In the genomic region with DNA sequence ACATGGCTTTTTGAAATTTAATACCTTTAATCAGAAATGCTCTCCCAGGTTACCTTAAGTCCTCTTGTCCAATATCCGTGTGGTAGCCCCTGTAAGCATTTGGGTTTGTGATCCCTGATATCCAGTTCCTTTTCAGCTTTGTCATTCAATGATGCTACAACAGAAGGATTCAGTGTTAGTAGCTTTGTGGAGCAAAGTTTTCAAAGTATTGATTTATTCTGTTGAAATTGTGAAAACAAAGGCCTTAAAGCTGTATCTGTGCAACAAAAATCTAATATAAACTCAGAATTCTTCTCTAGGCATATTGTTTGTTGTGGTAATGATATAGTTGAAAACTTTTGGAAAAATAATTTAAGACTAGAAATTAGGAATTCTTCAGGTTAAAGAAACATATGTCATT, we compare ENCODE assay signal across 26 cellular contexts.
A peak's percentile ranks its signal among the peaks of the same experiment; 100 is the strongest.
DNase-seq lines count a peak whose midpoint lies in the region; ATAC-seq and TF ChIP-seq lines count a peak whose summit lies in the region.
"Had no signal": no experiment of that assay in that cellular context is flagged by ENCODE, and none has a peak within 500 bp of the region (broad histone marks: within the 10 kb centered on the region; RNA-seq: fewer than 3 reads in every experiment).

No MANE protein-coding gene starts in this region.

- peaks cover 3% of the 10 kb centered on the region for H3K4me1 ChIP-seq in left ventricle myocardium inferior
- H3K4me1 ChIP-seq in heart right ventricle = peaks cover 0 to 16% (median 0%) of the 10 kb centered on the region in 9 donors
- peaks cover 0 to 31% (median 2%) of the 10 kb centered on the region in 4 donors for H3K4me1 ChIP-seq in right lobe of liver
- H3K4me1 ChIP-seq: BLaER1, HAP-1 had no signal

- TF ChIP-seq POLR2A in right lobe of liver (IDR thresholded peaks at IDR 0.05) = no peak

- intact Hi-C loops in left ventricle myocardium inferior (cut with micrococcal nuclease) (no loop called here), heart right ventricle (cut with DNase I) (loop anchor here in 1 of 10 donors (5.0 kb wide), 1 partner anchor 35 kb away; no protein-coding TSS in a partner anchor), right lobe of liver (cut with DNase I) (no loop called here)
- intact Hi-C loops in activated CD4-positive, alpha-beta memory T cell treated with anti-CD3 and anti-CD28 coated beads for 36 hours (cut with micrococcal nuclease) = no loop called here

- DNase-seq in left ventricle myocardium inferior (no peak), heart right ventricle (no peak), WERI-Rb-1 (no peak), right lobe of liver (no peak), EL (no peak), NCI-H1417 treated with DMSO at 0.1 percent for 48 hours (lab: John Stamatoyannopoulos, UW) (no peak)
- DNase-seq in activated CD4-positive, alpha-beta memory T cell treated with anti-CD3 and anti-CD28 coated beads for 36 hours = no peak
- DNase-seq: CD4-positive, CD25-positive, alpha-beta regulatory T cell; DMS79; GF-D8; HFFc6; IMR-90; KG1; MG63; NCI-H1105 treated with DMSO at 0.1 percent for 48 hours; NCI-H2029; NCI-H226; NCI-H510A; NCI-H774; PC-9; SJCRH30 had no signal

- 90 to 95% methylated on average over 1 of the region's 1 CpG for WGBS in heart right ventricle, 2 donors
- WGBS in right lobe of liver (ENCODE audit: insufficient coverage, low coverage, low lambda C conversion rate, missing lambda C conversion rate) = 13% methylated on average over 1 of the region's 1 CpG

- H3K27me3 ChIP-seq in left ventricle myocardium inferior (ENCODE audit: low read depth) (no peaks in the 10 kb centered on the region), heart right ventricle (no peaks in the 10 kb centered on the region), WERI-Rb-1 (ENCODE audit: insufficient read depth, low read depth, severe bottlenecking) (no peaks in the 10 kb centered on the region), right lobe of liver (no peaks in the 10 kb centered on the region)
- H3K27me3 ChIP-seq: BLaER1, MG63, SJCRH30 had no signal

- no peak overlapping the region for H3K4me3 Mint-ChIP-seq in activated CD4-positive, alpha-beta memory T cell treated with anti-CD3 and anti-CD28 coated beads for 36 hours
- H3K4me3 Mint-ChIP-seq: CD4-positive, CD25-positive, alpha-beta regulatory T cell; GM23338; HFFc6 had no signal

- no peak overlapping the region for H3K27ac Mint-ChIP-seq in activated CD4-positive, alpha-beta memory T cell treated with anti-CD3 and anti-CD28 coated beads for 36 hours
- H3K27ac Mint-ChIP-seq: CD4-positive, CD25-positive, alpha-beta regulatory T cell; GM23338; HFFc6 had no signal

- H3K9me3 Mint-ChIP-seq in activated CD4-positive, alpha-beta memory T cell treated with anti-CD3 and anti-CD28 coated beads for 36 hours = no peaks in the 10 kb centered on the region
- H3K9me3 Mint-ChIP-seq: GM23338 had no signal

- POLR2A ChIA-PET in activated CD4-positive, alpha-beta memory T cell treated with anti-CD3 and anti-CD28 coated beads for 36 hours (lab: Charles Lee) = no interaction called here

- CTCF ChIA-PET in activated CD4-positive, alpha-beta memory T cell treated with anti-CD3 and anti-CD28 coated beads for 36 hours (lab: Charles Lee) = interaction anchor here (1.1 kb wide), 1 partner anchor 10 kb away, joined by 3 read pairs; no protein-coding TSS in a partner anchor

- ATAC-seq in heart right ventricle (no peak), right lobe of liver (peak; percentile 50 to 81 (median 54))
- ATAC-seq: GM23338, Right ventricle myocardium inferior, SK-N-SH treated with all-trans-retinoic acid at 6 μM for 48 hours had no signal

- H3K9me3 ChIP-seq in left ventricle myocardium inferior (replicated peaks) = no peaks in the 10 kb centered on the region
- H3K9me3 ChIP-seq in heart right ventricle = no peaks in the 10 kb centered on the region
- H3K9me3 ChIP-seq in WERI-Rb-1 (ENCODE audit: severe bottlenecking) = no peaks in the 10 kb centered on the region
- no peaks in the 10 kb centered on the region for H3K9me3 ChIP-seq in right lobe of liver
- H3K9me3 ChIP-seq: BLaER1, HAP-1, MG63, SJCRH30 had no signal

- H3K27ac ChIP-seq in left ventricle myocardium inferior (replicated peaks) = peak overlapping the region; percentile 14
- H3K27ac ChIP-seq in heart right ventricle = no peak overlapping the region
- peak overlapping the region; percentile 41 for H3K27ac ChIP-seq in WERI-Rb-1
- peak overlapping the region in 1 of 3 donors; percentile 31 for H3K27ac ChIP-seq in right lobe of liver
- H3K27ac ChIP-seq: BLaER1, PC-9, SJCRH30 had no signal

- no peaks in the 10 kb centered on the region for H3K36me3 Mint-ChIP-seq in activated CD4-positive, alpha-beta memory T cell treated with anti-CD3 and anti-CD28 coated beads for 36 hours
- H3K36me3 Mint-ChIP-seq: CD4-positive, CD25-positive, alpha-beta regulatory T cell had no signal

- no peaks in the 10 kb centered on the region for H3K27me3 Mint-ChIP-seq in activated CD4-positive, alpha-beta memory T cell treated with anti-CD3 and anti-CD28 coated beads for 36 hours
- H3K27me3 Mint-ChIP-seq: CD4-positive, CD25-positive, alpha-beta regulatory T cell had no signal

- H3K4me1 Mint-ChIP-seq in activated CD4-positive, alpha-beta memory T cell treated with anti-CD3 and anti-CD28 coated beads for 36 hours (ENCODE audit: low read depth) = no peaks in the 10 kb centered on the region
- H3K4me1 Mint-ChIP-seq: CD4-positive, CD25-positive, alpha-beta regulatory T cell had no signal

- H3K4me3 ChIP-seq in left ventricle myocardium inferior (no peak overlapping the region), heart right ventricle (no peak overlapping the region), WERI-Rb-1 (ENCODE audit: low read depth, low read length) (no peak overlapping the region), right lobe of liver (no peak overlapping the region)
- H3K4me3 ChIP-seq: BLaER1, GM23338, HAP-1, MG63, PC-9, SJCRH30 had no signal

- TF ChIP-seq CTCF in left ventricle myocardium inferior (IDR thresholded peaks at IDR 0.05; ENCODE audit: borderline replicate concordance) (no peak), heart right ventricle (IDR thresholded peaks at IDR 0.05) (no peak), WERI-Rb-1 (IDR thresholded peaks at IDR 0.05; ENCODE audit: low read depth, low read length) (no peak), right lobe of liver (IDR thresholded peaks at IDR 0.05) (no peak)

- H3K36me3 ChIP-seq in left ventricle myocardium inferior = no peaks in the 10 kb centered on the region
- no peaks in the 10 kb centered on the region for H3K36me3 ChIP-seq in heart right ventricle
- no peaks in the 10 kb centered on the region for H3K36me3 ChIP-seq in WERI-Rb-1
- H3K36me3 ChIP-seq in right lobe of liver = no peaks in the 10 kb centered on the region
- H3K36me3 ChIP-seq: BLaER1, HAP-1, MG63, SJCRH30 had no signal

Comparison
In these comparisons a context has a peak if more than half of its experiments do, and no peak if none do; other contexts are left out.
1. H3K27ac ChIP-seq: peak in left ventricle myocardium inferior (single experiment) and WERI-Rb-1 (single experiment); none in heart right ventricle (0 of 10).
2. ATAC-seq: peak in right lobe of liver (4 of 4); none in heart right ventricle (0 of 8).